8 cellular contexts compared by ENCODE assay signal in genomic region chr1:235367000-235367908, GRCh38. TPM values are rescaled to one million over a fixed set of nuclear protein-coding genes. Genes with fewer than 3 reads are reported as not detected.
DNase-seq lines count a peak whose midpoint lies in the region; ATAC-seq lines count a peak whose summit lies in the region.

TSS of gene TBCE (plus strand) at chr1:235367427. CDS start at chr1:235380050, 12,623 bp downstream.

- peak within 1 kb of the TSS; percentile 87 to 93 (median 90) for H3K27ac Mint-ChIP-seq in immature natural killer cell

- DNase-seq in AG08395 (ENCODE audit: low spot score), result peak; percentile 99
- peak; percentile 93 for DNase-seq in NCI-H226
- DNase-seq in activated CD4-positive, CD25-positive, alpha-beta regulatory T cell (lab: John Stamatoyannopoulos, UW), result peak; percentile 58 to 76 (median 64)
- DNase-seq in central memory CD4-positive, alpha-beta T cell, result peak; percentile 71
- DNase-seq in immature natural killer cell, result peak; percentile 81 to 86 (median 85)
- peak; percentile 91 for DNase-seq in smooth muscle cell of the brain vasculature (ENCODE audit: low read depth, low spot score)

- H3K36me3 Mint-ChIP-seq in immature natural killer cell, result peaks cover 0 to 2% (median 0%) of the 10 kb centered on the region in 3 donors

- H3K27me3 Mint-ChIP-seq in immature natural killer cell (ENCODE audit: low read depth in 3 of 3), result peaks cover 0 to 2% (median 0%) of the 10 kb centered on the region in 3 donors

- ATAC-seq in GM18909 (IDR thresholded peaks at IDR 0.05; ENCODE audit: poor library complexity, unreplicated experiment) (peak; percentile 100), HG03175 (IDR thresholded peaks at IDR 0.05; ENCODE audit: unreplicated experiment) (peak; percentile 100)

- H3K4me3 Mint-ChIP-seq in immature natural killer cell, result peak within 1 kb of the TSS; percentile 93 to 99 (median 98)

- peaks cover 31 to 39% of the 10 kb centered on the region in 2 donors for H3K4me1 Mint-ChIP-seq in immature natural killer cell

- no peaks in the 10 kb centered on the region for H3K9me3 Mint-ChIP-seq in immature natural killer cell

RNA-seq across cellular contexts. Expression of gene TBCE, which starts in this region (rescaled TPM):
- 10 to 100 TPM in 2 of 3 donors, 1 to 10 TPM in 1; 6.0 to 21.1 (median 16.5) TPM for polyA plus RNA-seq in immature natural killer cell

Comparison
In these comparisons a context has a peak if more than half of its experiments do, and no peak if none do; other contexts are left out.
1. Peak in every context shown above with its lines: DNase-seq and ATAC-seq.